In the genomic region with DNA sequence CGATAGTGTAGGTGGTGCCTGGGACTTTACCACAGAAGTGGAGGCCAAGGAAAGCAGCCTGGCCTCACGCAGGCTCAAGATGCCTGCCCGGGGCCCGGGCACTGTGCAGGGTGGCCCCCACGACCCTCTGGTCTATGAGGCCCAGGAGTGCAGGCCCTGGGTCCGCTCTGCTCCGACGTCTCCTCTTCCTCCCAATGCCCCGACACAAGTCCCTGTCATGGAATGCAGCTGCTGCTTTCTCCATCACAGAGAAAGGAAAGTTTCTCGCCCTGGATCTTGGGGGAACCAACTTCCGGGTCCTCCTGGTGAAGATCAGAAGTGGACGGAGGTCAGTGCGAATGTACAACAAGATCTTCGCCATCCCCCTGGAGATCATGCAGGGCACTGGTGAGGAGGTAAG, we compare ENCODE assay signal across 1 cellular context.
TF ChIP-seq lines count a peak whose summit lies in the region.

No MANE protein-coding gene starts in this region.

TF ChIP-seq in GM23338, 12 proteins besides CTCF, POLR2A, EP300 and RAD21 (continued from another document):
- TF ChIP-seq, protein P1, sequence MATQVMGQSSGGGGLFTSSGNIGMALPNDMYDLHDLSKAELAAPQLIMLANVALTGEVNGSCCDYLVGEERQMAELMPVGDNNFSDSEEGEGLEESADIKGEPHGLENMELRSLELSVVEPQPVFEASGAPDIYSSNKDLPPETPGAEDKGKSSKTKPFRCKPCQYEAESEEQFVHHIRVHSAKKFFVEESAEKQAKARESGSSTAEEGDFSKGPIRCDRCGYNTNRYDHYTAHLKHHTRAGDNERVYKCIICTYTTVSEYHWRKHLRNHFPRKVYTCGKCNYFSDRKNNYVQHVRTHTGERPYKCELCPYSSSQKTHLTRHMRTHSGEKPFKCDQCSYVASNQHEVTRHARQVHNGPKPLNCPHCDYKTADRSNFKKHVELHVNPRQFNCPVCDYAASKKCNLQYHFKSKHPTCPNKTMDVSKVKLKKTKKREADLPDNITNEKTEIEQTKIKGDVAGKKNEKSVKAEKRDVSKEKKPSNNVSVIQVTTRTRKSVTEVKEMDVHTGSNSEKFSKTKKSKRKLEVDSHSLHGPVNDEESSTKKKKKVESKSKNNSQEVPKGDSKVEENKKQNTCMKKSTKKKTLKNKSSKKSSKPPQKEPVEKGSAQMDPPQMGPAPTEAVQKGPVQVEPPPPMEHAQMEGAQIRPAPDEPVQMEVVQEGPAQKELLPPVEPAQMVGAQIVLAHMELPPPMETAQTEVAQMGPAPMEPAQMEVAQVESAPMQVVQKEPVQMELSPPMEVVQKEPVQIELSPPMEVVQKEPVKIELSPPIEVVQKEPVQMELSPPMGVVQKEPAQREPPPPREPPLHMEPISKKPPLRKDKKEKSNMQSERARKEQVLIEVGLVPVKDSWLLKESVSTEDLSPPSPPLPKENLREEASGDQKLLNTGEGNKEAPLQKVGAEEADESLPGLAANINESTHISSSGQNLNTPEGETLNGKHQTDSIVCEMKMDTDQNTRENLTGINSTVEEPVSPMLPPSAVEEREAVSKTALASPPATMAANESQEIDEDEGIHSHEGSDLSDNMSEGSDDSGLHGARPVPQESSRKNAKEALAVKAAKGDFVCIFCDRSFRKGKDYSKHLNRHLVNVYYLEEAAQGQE (IDR thresholded peaks at IDR 0.05; ENCODE audit: unreplicated experiment): no peak
- TF ChIP-seq ZNF114 (CRISPR knock-in tag; IDR thresholded peaks at IDR 0.05) (no peak), ZNF331 (CRISPR knock-in tag; IDR thresholded peaks at IDR 0.05; ENCODE audit: low read depth) (no peak)
- TF ChIP-seq, protein P2, sequence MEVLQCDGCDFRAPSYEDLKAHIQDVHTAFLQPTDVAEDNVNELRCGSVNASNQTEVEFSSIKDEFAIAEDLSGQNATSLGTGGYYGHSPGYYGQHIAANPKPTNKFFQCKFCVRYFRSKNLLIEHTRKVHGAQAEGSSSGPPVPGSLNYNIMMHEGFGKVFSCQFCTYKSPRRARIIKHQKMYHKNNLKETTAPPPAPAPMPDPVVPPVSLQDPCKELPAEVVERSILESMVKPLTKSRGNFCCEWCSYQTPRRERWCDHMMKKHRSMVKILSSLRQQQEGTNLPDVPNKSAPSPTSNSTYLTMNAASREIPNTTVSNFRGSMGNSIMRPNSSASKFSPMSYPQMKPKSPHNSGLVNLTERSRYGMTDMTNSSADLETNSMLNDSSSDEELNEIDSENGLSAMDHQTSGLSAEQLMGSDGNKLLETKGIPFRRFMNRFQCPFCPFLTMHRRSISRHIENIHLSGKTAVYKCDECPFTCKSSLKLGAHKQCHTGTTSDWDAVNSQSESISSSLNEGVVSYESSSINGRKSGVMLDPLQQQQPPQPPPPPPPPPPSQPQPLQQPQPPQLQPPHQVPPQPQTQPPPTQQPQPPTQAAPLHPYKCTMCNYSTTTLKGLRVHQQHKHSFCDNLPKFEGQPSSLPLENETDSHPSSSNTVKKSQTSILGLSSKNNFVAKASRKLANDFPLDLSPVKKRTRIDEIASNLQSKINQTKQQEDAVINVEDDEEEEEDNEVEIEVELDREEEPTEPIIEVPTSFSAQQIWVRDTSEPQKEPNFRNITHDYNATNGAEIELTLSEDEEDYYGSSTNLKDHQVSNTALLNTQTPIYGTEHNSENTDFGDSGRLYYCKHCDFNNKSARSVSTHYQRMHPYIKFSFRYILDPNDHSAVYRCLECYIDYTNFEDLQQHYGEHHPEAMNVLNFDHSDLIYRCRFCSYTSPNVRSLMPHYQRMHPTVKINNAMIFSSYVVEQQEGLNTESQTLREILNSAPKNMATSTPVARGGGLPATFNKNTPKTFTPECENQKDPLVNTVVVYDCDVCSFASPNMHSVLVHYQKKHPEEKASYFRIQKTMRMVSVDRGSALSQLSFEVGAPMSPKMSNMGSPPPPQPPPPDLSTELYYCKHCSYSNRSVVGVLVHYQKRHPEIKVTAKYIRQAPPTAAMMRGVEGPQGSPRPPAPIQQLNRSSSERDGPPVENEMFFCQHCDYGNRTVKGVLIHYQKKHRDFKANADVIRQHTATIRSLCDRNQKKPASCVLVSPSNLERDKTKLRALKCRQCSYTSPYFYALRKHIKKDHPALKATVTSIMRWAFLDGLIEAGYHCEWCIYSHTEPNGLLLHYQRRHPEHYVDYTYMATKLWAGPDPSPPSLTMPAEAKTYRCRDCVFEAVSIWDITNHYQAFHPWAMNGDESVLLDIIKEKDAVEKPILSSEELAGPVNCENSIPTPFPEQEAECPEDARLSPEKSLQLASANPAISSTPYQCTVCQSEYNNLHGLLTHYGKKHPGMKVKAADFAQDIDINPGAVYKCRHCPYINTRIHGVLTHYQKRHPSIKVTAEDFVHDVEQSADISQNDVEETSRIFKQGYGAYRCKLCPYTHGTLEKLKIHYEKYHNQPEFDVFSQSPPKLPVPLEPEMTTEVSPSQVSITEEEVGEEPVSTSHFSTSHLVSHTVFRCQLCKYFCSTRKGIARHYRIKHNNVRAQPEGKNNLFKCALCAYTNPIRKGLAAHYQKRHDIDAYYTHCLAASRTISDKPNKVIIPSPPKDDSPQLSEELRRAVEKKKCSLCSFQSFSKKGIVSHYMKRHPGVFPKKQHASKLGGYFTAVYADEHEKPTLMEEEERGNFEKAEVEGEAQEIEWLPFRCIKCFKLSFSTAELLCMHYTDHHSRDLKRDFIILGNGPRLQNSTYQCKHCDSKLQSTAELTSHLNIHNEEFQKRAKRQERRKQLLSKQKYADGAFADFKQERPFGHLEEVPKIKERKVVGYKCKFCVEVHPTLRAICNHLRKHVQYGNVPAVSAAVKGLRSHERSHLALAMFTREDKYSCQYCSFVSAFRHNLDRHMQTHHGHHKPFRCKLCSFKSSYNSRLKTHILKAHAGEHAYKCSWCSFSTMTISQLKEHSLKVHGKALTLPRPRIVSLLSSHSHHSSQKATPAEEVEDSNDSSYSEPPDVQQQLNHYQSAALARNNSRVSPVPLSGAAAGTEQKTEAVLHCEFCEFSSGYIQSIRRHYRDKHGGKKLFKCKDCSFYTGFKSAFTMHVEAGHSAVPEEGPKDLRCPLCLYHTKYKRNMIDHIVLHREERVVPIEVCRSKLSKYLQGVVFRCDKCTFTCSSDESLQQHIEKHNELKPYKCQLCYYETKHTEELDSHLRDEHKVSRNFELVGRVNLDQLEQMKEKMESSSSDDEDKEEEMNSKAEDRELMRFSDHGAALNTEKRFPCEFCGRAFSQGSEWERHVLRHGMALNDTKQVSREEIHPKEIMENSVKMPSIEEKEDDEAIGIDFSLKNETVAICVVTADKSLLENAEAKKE (CRISPR knock-in tag; IDR thresholded peaks at IDR 0.05): no peak
